In genomic region chr17:47810200-47810821, GRCh38 we compare ENCODE assay signal across 9 cellular contexts. TPM values are rescaled to one million over a fixed set of nuclear protein-coding genes. Genes with fewer than 3 reads are reported as not detected.
DNase-seq lines count a peak whose midpoint lies in the region; ATAC-seq, FAIRE-seq and TF ChIP-seq lines count a peak whose summit lies in the region.
"Had no signal": no experiment of that assay in that cellular context is flagged by ENCODE, and none has a peak within 500 bp of the region (broad histone marks: within the 10 kb centered on the region; RNA-seq: fewer than 3 reads in every experiment).

No MANE protein-coding gene starts in this region.

- H3K4me1 Mint-ChIP-seq in activated CD8-positive, alpha-beta T cell treated with anti-CD3 and anti-CD28 coated beads, Interleukin-2, amount 10 ng/mL, durations not matched to agents 7 days and 5 days (ENCODE audit: low read depth), result peaks cover 5% of the 10 kb centered on the region

- no peaks in the 10 kb centered on the region for H3K79me2 ChIP-seq in GM23248 (ENCODE audit: insufficient read depth)

- H3K36me3 Mint-ChIP-seq in activated CD8-positive, alpha-beta T cell treated with anti-CD3 and anti-CD28 coated beads, Interleukin-2, amount 10 ng/mL, durations not matched to agents 7 days and 5 days (ENCODE audit: low read depth), result peaks cover 45% of the 10 kb centered on the region

- H3K27ac ChIP-seq in AG04450 (ENCODE audit: low read depth, low read length), result no peak overlapping the region
- peak overlapping the region; percentile 41 for H3K27ac ChIP-seq in GM23248
- no peak overlapping the region for H3K27ac ChIP-seq in esophagus muscularis mucosa (replicated peaks in 1 of 4)

- DNase-seq in AG04450 (ENCODE audit: low read depth, low spot score) (peak; percentile 36), GM23248 (peak; percentile 94), iris pigment epithelial cell (ENCODE audit: low read depth) (peak; percentile 97), urothelium cell line (ENCODE audit: low spot score) (peak; percentile 88), esophagus muscularis mucosa (ENCODE audit: extremely low spot score) (no peak)
- no peak for DNase-seq in activated CD8-positive, alpha-beta T cell treated with anti-CD3 and anti-CD28 coated beads, Interleukin-2, amount 10 ng/mL, durations not matched to agents 7 days and 5 days

- TF ChIP-seq CTCF in AG04450 (IDR thresholded peaks at IDR 0.05; ENCODE audit: low read depth, low read length) (no peak), esophagus muscularis mucosa (IDR thresholded peaks at IDR 0.05) (no peak)

- H3K27ac Mint-ChIP-seq in activated CD8-positive, alpha-beta T cell treated with anti-CD3 and anti-CD28 coated beads, Interleukin-2, amount 10 ng/mL, durations not matched to agents 7 days and 5 days, result no peak overlapping the region

- peaks cover 10% of the 10 kb centered on the region for H3K4me1 ChIP-seq in GM23248 (ENCODE audit: insufficient read depth)
- H3K4me1 ChIP-seq in esophagus muscularis mucosa, result peaks cover 0 to 16% (median 0%) of the 10 kb centered on the region in 4 donors

- FAIRE-seq in urothelium cell line (lab: Jason Lieb, UNC), result peak; percentile 46

- 43% methylated on average over 10 of the region's 10 CpGs for WGBS in GM23248 (ENCODE audit: low coverage in 1 of 2, low lambda C conversion rate in 2 of 2, missing lambda C conversion rate in 2 of 2), 2 experiments
- 45% methylated on average over 6 of the region's 10 CpGs for WGBS in esophagus muscularis mucosa

- POLR2A ChIA-PET in AG04450 (lab: Yijun Ruan, JAX), result interaction anchor here (1.2 kb wide), 1 partner anchor 11 kb away, joined by 8 read pairs; the partner anchor contains the start of gene OSBPL7
- POLR2A ChIA-PET in activated CD8-positive, alpha-beta T cell treated with anti-CD3 and anti-CD28 coated beads, Interleukin-2, amount 10 ng/mL, durations not matched to agents 7 days and 5 days (lab: Charles Lee), result interaction anchor here (1.4 kb wide), 1 partner anchor 11 kb away, joined by 4 read pairs; the partner anchor contains the start of gene OSBPL7

- H3K9ac ChIP-seq in GM23248, result peak overlapping the region; percentile 18; the same call in 1 of the 2 replicates

- intact Hi-C loops in esophagus muscularis mucosa (cut with DNase I), result no loop called here

- ATAC-seq in activated CD8-positive, alpha-beta T cell treated with anti-CD3 and anti-CD28 coated beads, Interleukin-2, amount 10 ng/mL, durations not matched to agents 7 days and 5 days, result peak; percentile 32
- ATAC-seq in HG02642 (IDR thresholded peaks at IDR 0.05; ENCODE audit: poor library complexity, unreplicated experiment), result no peak
- ATAC-seq in GM18870 (IDR thresholded peaks at IDR 0.05; ENCODE audit: unreplicated experiment), result no peak

- H3K36me3 ChIP-seq in GM23248 (ENCODE audit: low read depth) (no peaks in the 10 kb centered on the region), esophagus muscularis mucosa (peaks cover 0 to 77% (median 71%) of the 10 kb centered on the region in 4 donors)

- H4K20me1 ChIP-seq in GM23248 (ENCODE audit: insufficient read depth), result no peaks in the 10 kb centered on the region

- H3K9me3 Mint-ChIP-seq in activated CD8-positive, alpha-beta T cell treated with anti-CD3 and anti-CD28 coated beads, Interleukin-2, amount 10 ng/mL, durations not matched to agents 7 days and 5 days (ENCODE audit: insufficient read depth), result no peaks in the 10 kb centered on the region
- H3K9me3 Mint-ChIP-seq: stimulated activated naive CD8-positive, alpha-beta T cell treated with anti-CD3 and anti-CD28 coated beads, Interleukin-15, Interleukin-2, amounts not matched to agents 100 ng/mL and 50 ng/mL, for 24 hours had no signal

- H2AFZ ChIP-seq in GM23248, result no peak overlapping the region

- no peak overlapping the region for H3K4me3 Mint-ChIP-seq in activated CD8-positive, alpha-beta T cell treated with anti-CD3 and anti-CD28 coated beads, Interleukin-2, amount 10 ng/mL, durations not matched to agents 7 days and 5 days
- H3K4me3 Mint-ChIP-seq: stimulated activated naive CD8-positive, alpha-beta T cell treated with anti-CD3 and anti-CD28 coated beads, Interleukin-15, Interleukin-2, amounts not matched to agents 100 ng/mL and 50 ng/mL, for 24 hours had no signal

- no peaks in the 10 kb centered on the region for H3K9me2 ChIP-seq in GM23248 (ENCODE audit: insufficient read depth)

- TF ChIP-seq POLR2A in esophagus muscularis mucosa (IDR thresholded peaks at IDR 0.05; ENCODE audit: low read depth), result no peak

- no peaks in the 10 kb centered on the region for H3K27me3 ChIP-seq in AG04450 (ENCODE audit: control insufficient read depth, insufficient read depth, low read length)
- H3K27me3 ChIP-seq in GM23248 (replicated peaks; ENCODE audit: insufficient read depth), result no peaks in the 10 kb centered on the region
- H3K27me3 ChIP-seq in esophagus muscularis mucosa, result no peaks in the 10 kb centered on the region

- peak overlapping the region; percentile 7 for H3K4me2 ChIP-seq in GM23248 (ENCODE audit: unreplicated experiment)

- in situ Hi-C loops in GM23248 (cut with MboI), result no loop called here

- H3K9me3 ChIP-seq in AG04450 (ENCODE audit: control insufficient read depth, insufficient read depth, low read length) (no peaks in the 10 kb centered on the region; the same call in 1 of the 2 replicates), GM23248 (ENCODE audit: low read depth) (no peaks in the 10 kb centered on the region), esophagus muscularis mucosa (no peaks in the 10 kb centered on the region)

- H3K27me3 Mint-ChIP-seq in activated CD8-positive, alpha-beta T cell treated with anti-CD3 and anti-CD28 coated beads, Interleukin-2, amount 10 ng/mL, durations not matched to agents 7 days and 5 days (ENCODE audit: low read depth), result no peaks in the 10 kb centered on the region
- H3K27me3 Mint-ChIP-seq: stimulated activated naive CD8-positive, alpha-beta T cell treated with anti-CD3 and anti-CD28 coated beads, Interleukin-15, Interleukin-2, amounts not matched to agents 100 ng/mL and 50 ng/mL, for 24 hours had no signal

- H3K4me3 ChIP-seq in AG04450 (ENCODE audit: low read depth, low read length) (no peak overlapping the region), GM23248 (no peak overlapping the region), esophagus muscularis mucosa (no peak overlapping the region)

- TF ChIP-seq EP300 in esophagus muscularis mucosa (IDR thresholded peaks at IDR 0.05), result no peak

- H3F3A ChIP-seq in GM23248 (ENCODE audit: insufficient read depth), result peaks cover 14% of the 10 kb centered on the region; the same call in 1 of the 2 replicates

- CTCF ChIA-PET in AG04450 (lab: Charles Lee), result interaction anchor here (0.6 kb wide), 1 partner anchor 321 kb away, joined by 4 read pairs; no protein-coding TSS in a partner anchor
- CTCF ChIA-PET in activated CD8-positive, alpha-beta T cell treated with anti-CD3 and anti-CD28 coated beads, Interleukin-2, amount 10 ng/mL, durations not matched to agents 7 days and 5 days (lab: Charles Lee), result interaction anchor here (0.7 to 1.1 kb wide), 3 partner anchors 11 to 111 kb away, joined by 3 read pairs; partner anchors contain the start of gene OSBPL7

RNA-seq across cellular contexts. Expression of gene OSBPL7, which starts 11.3 kb away (rescaled TPM):
- polyA plus RNA-seq in AG04450 (2011; rRNA removed) (5.3 and 6.2 TPM in 2 replicates), GM23248 (2016; fragmentation: Nextera tagmentation; extraction: Ambion mirVana) (1.4 and 2.0 TPM in 2 replicates)
- polyA minus RNA-seq in AG04450 (2011; rRNA and poly(A)+ RNA removed), result 10.3 and 12.3 TPM in 2 replicates
- total RNA-seq in GM23248 (2014; rRNA removed; shearing (Covaris generic)), result 2.5 and 5.0 TPM in 2 replicates
- total RNA-seq in activated CD8-positive, alpha-beta T cell treated with anti-CD3 and anti-CD28 coated beads, Interleukin-2, amount 10 ng/mL, durations not matched to agents 7 days and 5 days, result 10 to 100 TPM; 33.0 to 33.6 TPM
- 1 to 10 TPM; 2.0 to 8.4 (median 4.7) TPM for total RNA-seq in esophagus muscularis mucosa

RNA-seq across cellular contexts. Expression of gene MRPL10, which starts 21.0 kb away (rescaled TPM):
- 62.9 and 64.4 TPM in 2 replicates for polyA plus RNA-seq in AG04450 (2011; rRNA removed)
- polyA minus RNA-seq in AG04450 (2011; rRNA and poly(A)+ RNA removed), result 65.8 and 78.0 TPM in 2 replicates
- 24.8 and 37.3 TPM in 2 replicates for total RNA-seq in GM23248 (2014; rRNA removed; shearing (Covaris generic))
- 30.6 and 35.1 TPM in 2 replicates for polyA plus RNA-seq in GM23248 (2016; fragmentation: Nextera tagmentation; extraction: Ambion mirVana)
- total RNA-seq in activated CD8-positive, alpha-beta T cell treated with anti-CD3 and anti-CD28 coated beads, Interleukin-2, amount 10 ng/mL, durations not matched to agents 7 days and 5 days, result 10 to 100 TPM; 37.9 to 41.6 TPM
- total RNA-seq in esophagus muscularis mucosa, result 10 to 100 TPM; 43.6 to 86.8 (median 63.2) TPM

RNA-seq across cellular contexts. Expression of gene LRRC46, which starts 21.2 kb away (rescaled TPM):
- polyA plus RNA-seq in AG04450 (2011; rRNA removed) (0.55 and 0.67 TPM in 2 replicates), GM23248 (2016; fragmentation: Nextera tagmentation; extraction: Ambion mirVana) (0.82 and 0.95 TPM in 2 replicates)
- 0.37 and 0.52 TPM in 2 replicates for polyA minus RNA-seq in AG04450 (2011; rRNA and poly(A)+ RNA removed)
- total RNA-seq in GM23248 (2014; rRNA removed; shearing (Covaris generic)), result not detected in 2 replicates
- total RNA-seq in activated CD8-positive, alpha-beta T cell treated with anti-CD3 and anti-CD28 coated beads, Interleukin-2, amount 10 ng/mL, durations not matched to agents 7 days and 5 days, result under 1 TPM; 0.82 to 0.97 TPM
- under 1 TPM in 1 of 4 donors, not detected in 3; 0.45 TPM for total RNA-seq in esophagus muscularis mucosa

RNA-seq across cellular contexts. Expression of gene SCRN2, which starts 30.8 kb away (rescaled TPM):
- polyA plus RNA-seq in AG04450 (2011; rRNA removed) (13.3 and 17.2 TPM in 2 replicates), GM23248 (2016; fragmentation: Nextera tagmentation; extraction: Ambion mirVana) (38.6 and 39.5 TPM in 2 replicates)
- 9.9 and 10.7 TPM in 2 replicates for polyA minus RNA-seq in AG04450 (2011; rRNA and poly(A)+ RNA removed)
- total RNA-seq in GM23248 (2014; rRNA removed; shearing (Covaris generic)), result 36.3 and 41.2 TPM in 2 replicates
- total RNA-seq in activated CD8-positive, alpha-beta T cell treated with anti-CD3 and anti-CD28 coated beads, Interleukin-2, amount 10 ng/mL, durations not matched to agents 7 days and 5 days, result 10 to 100 TPM; 24.1 to 24.8 TPM
- 10 to 100 TPM in 3 of 4 donors, 1 to 10 TPM in 1; 9.6 to 34.0 (median 23.1) TPM for total RNA-seq in esophagus muscularis mucosa

RNA-seq across cellular contexts. Expression of gene SP6, which starts 40.7 kb away (rescaled TPM):
- polyA plus RNA-seq in AG04450 (2011; rRNA removed) (0.04 and 0.05 TPM in 2 replicates), GM23248 (2016; fragmentation: Nextera tagmentation; extraction: Ambion mirVana) (not detected in 2 replicates)
- polyA minus RNA-seq in AG04450 (2011; rRNA and poly(A)+ RNA removed), result 0.09 and 0.37 TPM in 2 replicates
- total RNA-seq in GM23248 (2014; rRNA removed; shearing (Covaris generic)), result not detected in 2 replicates
- total RNA-seq in activated CD8-positive, alpha-beta T cell treated with anti-CD3 and anti-CD28 coated beads, Interleukin-2, amount 10 ng/mL, durations not matched to agents 7 days and 5 days, result under 1 TPM in 1 of 2 experiments, not detected in 1; 0.05 TPM
- total RNA-seq in esophagus muscularis mucosa, result under 1 TPM; under 0.01 to 0.71 (median 0.25) TPM

Comparison
In these comparisons a context has a peak if more than half of its experiments do, and no peak if none do; other contexts are left out.
1. DNase-seq: peak in AG04450 (single experiment), GM23248 (single experiment), iris pigment epithelial cell (single experiment) and urothelium cell line (single experiment); none in activated CD8-positive, alpha-beta T cell treated with anti-CD3 and anti-CD28 coated beads, Interleukin-2, amount 10 ng/mL, durations not matched to agents 7 days and 5 days (single experiment) and esophagus muscularis mucosa (single experiment).